In genomic region chrX:11580789-11581188, GRCh38 we compare ENCODE assay signal across 15 cellular contexts.
DNase-seq lines count a peak whose midpoint lies in the region; ATAC-seq, FAIRE-seq and TF ChIP-seq lines count a peak whose summit lies in the region.
"Had no signal": no experiment of that assay in that cellular context is flagged by ENCODE, and none has a peak within 500 bp of the region (broad histone marks: within the 10 kb centered on the region; RNA-seq: fewer than 3 reads in every experiment).

No MANE protein-coding gene starts in this region.

- FAIRE-seq in A549 (lab: Jason Lieb, UNC) (peak; percentile 98), GM18507 (lab: Jason Lieb, UNC) (peak; percentile 71)
- FAIRE-seq: D721Med, HepG2, HTR-8/SVneo had no signal

- peaks cover 1% of the 10 kb centered on the region for H3K4me1 Mint-ChIP-seq in activated naive CD8-positive, alpha-beta T cell treated with anti-CD3 and anti-CD28 coated beads for 36 hours
- H3K4me1 Mint-ChIP-seq: CD4-positive, alpha-beta memory T cell had no signal

- CTCF ChIA-PET in A549 (lab: Yijun Ruan, JAX): no interaction called here

- H3K4me1 ChIP-seq in A549: no peaks in the 10 kb centered on the region
- no peaks in the 10 kb centered on the region for H3K4me1 ChIP-seq in mesenchymal stem cell (ENCODE audit: control insufficient read depth, insufficient read depth, low read depth, low read length)
- H3K4me1 ChIP-seq: BE2C had no signal

- no peak for ATAC-seq in A549
- ATAC-seq: HepG2 had no signal

- no peak overlapping the region for H2BK15ac ChIP-seq in mesenchymal stem cell (ENCODE audit: low read depth, poor library complexity, severe bottlenecking)

- H2AK5ac ChIP-seq in mesenchymal stem cell (ENCODE audit: low read length, severe bottlenecking): no peak overlapping the region

- H2BK120ac ChIP-seq in mesenchymal stem cell (ENCODE audit: low read depth, low read length): no peak overlapping the region

- H3K36me3 ChIP-seq in mesenchymal stem cell (ENCODE audit: control insufficient read depth in 1 of 2, insufficient read depth in 2 of 2, low read depth in 1 of 2, low read length in 2 of 2): no peaks in the 10 kb centered on the region
- H3K36me3 ChIP-seq: BE2C had no signal

- H3K9me3 ChIP-seq in A549 (no peaks in the 10 kb centered on the region), mesenchymal stem cell (ENCODE audit: control insufficient read depth, low read length) (no peaks in the 10 kb centered on the region)
- H3K9me3 ChIP-seq: BE2C had no signal

- H3K27me3 Mint-ChIP-seq in activated naive CD8-positive, alpha-beta T cell treated with anti-CD3 and anti-CD28 coated beads for 36 hours: no peaks in the 10 kb centered on the region

- H3K27ac Mint-ChIP-seq in activated naive CD8-positive, alpha-beta T cell treated with anti-CD3 and anti-CD28 coated beads for 36 hours: no peak overlapping the region
- H3K27ac Mint-ChIP-seq: CD4-positive, alpha-beta memory T cell; HFFc6 had no signal

- peaks cover 2% of the 10 kb centered on the region for H3K9me3 Mint-ChIP-seq in activated naive CD8-positive, alpha-beta T cell treated with anti-CD3 and anti-CD28 coated beads for 36 hours
- H3K9me3 Mint-ChIP-seq: HFFc6 had no signal

- POLR2A ChIA-PET in A549 (lab: Yijun Ruan, JAX): no interaction called here

- H3K14ac ChIP-seq in mesenchymal stem cell (ENCODE audit: low read length in 2 of 2): no peak overlapping the region

- H3K4me2 ChIP-seq in A549 (no peak overlapping the region), mesenchymal stem cell (ENCODE audit: low read length, poor library complexity, severe bottlenecking) (no peak overlapping the region)

- H3K27ac ChIP-seq in A549 (no peak overlapping the region), mesenchymal stem cell (ENCODE audit: low read length, poor library complexity, severe bottlenecking) (no peak overlapping the region)
- H3K27ac ChIP-seq: C4-2B had no signal

- WGBS in A549 (ENCODE audit: missing lambda C conversion rate): 29% methylated on average over 2 of the region's 2 CpGs
- 82% methylated on average over 1 of the region's 2 CpGs for WGBS in mesenchymal stem cell

- H3K9ac ChIP-seq in mesenchymal stem cell (ENCODE audit: low read length): peak overlapping the region; percentile 22

- H2BK12ac ChIP-seq in mesenchymal stem cell (ENCODE audit: low read length in 2 of 2): no peak overlapping the region

- no peak overlapping the region for H3K18ac ChIP-seq in mesenchymal stem cell (ENCODE audit: low read depth in 1 of 2, low read length in 2 of 2)

- no peak overlapping the region for H4K8ac ChIP-seq in mesenchymal stem cell (ENCODE audit: low read length)

- no peak overlapping the region for H3K23ac ChIP-seq in mesenchymal stem cell (ENCODE audit: low read length in 2 of 2)

- no peak overlapping the region for H4K91ac ChIP-seq in mesenchymal stem cell (ENCODE audit: low read length)

- DNase-seq in A549 (ENCODE audit: low read depth in 1 of 2, low spot score in 1 of 2): no peak
- DNase-seq in GM18507 (ENCODE audit: extremely low spot score, insufficient read length, low read depth): no peak
- DNase-seq in NCI-H524 treated with DMSO at 0.1 percent for 48 hours (lab: John Stamatoyannopoulos, UW): peak; percentile 76
- DNase-seq in mesenchymal stem cell: no peak
- DNase-seq in activated naive CD8-positive, alpha-beta T cell treated with anti-CD3 and anti-CD28 coated beads for 36 hours: no peak
- no peak for DNase-seq in RPMI8226
- DNase-seq in GOT3 (lab: John Stamatoyannopoulos, UW): no peak
- DNase-seq: BE2C; CD4-positive, alpha-beta memory T cell; HCEC 1CT; HFFc6 had no signal

- H3K36me3 Mint-ChIP-seq in activated naive CD8-positive, alpha-beta T cell treated with anti-CD3 and anti-CD28 coated beads for 36 hours: no peaks in the 10 kb centered on the region
- H3K36me3 Mint-ChIP-seq: CD4-positive, alpha-beta memory T cell had no signal

- no peak overlapping the region for H3K4me3 ChIP-seq in A549
- H3K4me3 ChIP-seq in mesenchymal stem cell (ENCODE audit: insufficient read depth in 1 of 2, low read depth in 1 of 2, low read length in 2 of 2): no peak overlapping the region

- H3K27me3 ChIP-seq in mesenchymal stem cell (ENCODE audit: control insufficient read depth in 1 of 2, insufficient read depth in 1 of 2, low read length in 2 of 2): no peaks in the 10 kb centered on the region
- H3K27me3 ChIP-seq: BE2C had no signal

- no peak overlapping the region for H3K4ac ChIP-seq in mesenchymal stem cell (ENCODE audit: low read depth in 1 of 2, low read length in 2 of 2)

- no peak for TF ChIP-seq RAD21 in A549 (conservative IDR thresholded peaks at IDR 0.05 in 1 of 2, IDR thresholded peaks at IDR 0.05 in 1 of 2)

- TF ChIP-seq CTCF in A549 (IDR thresholded peaks at IDR 0.05): no peak

- TF ChIP-seq EP300 in A549 (IDR thresholded peaks at IDR 0.05): no peak

- no peak overlapping the region for H2BK5ac ChIP-seq in mesenchymal stem cell (ENCODE audit: low read depth, low read length, poor library complexity, severe bottlenecking)

- peaks cover 2% of the 10 kb centered on the region for H3K79me1 ChIP-seq in mesenchymal stem cell (replicated peaks; ENCODE audit: low read length, poor library complexity, severe bottlenecking)

- no peak for TF ChIP-seq POLR2A in A549 (IDR thresholded peaks at IDR 0.05; ENCODE audit: low read length)

- H2AFZ ChIP-seq in mesenchymal stem cell (ENCODE audit: low read depth, low read length): no peak overlapping the region

- H3K4me3 Mint-ChIP-seq in activated naive CD8-positive, alpha-beta T cell treated with anti-CD3 and anti-CD28 coated beads for 36 hours: no peak overlapping the region
- H3K4me3 Mint-ChIP-seq: CD4-positive, alpha-beta memory T cell; HFFc6 had no signal

TF ChIP-seq in A549, 52 proteins besides CTCF, POLR2A, EP300 and RAD21:
- no peak for TF ChIP-seq SREBF2 (IDR thresholded peaks at IDR 0.05)
